In the genomic region with DNA sequence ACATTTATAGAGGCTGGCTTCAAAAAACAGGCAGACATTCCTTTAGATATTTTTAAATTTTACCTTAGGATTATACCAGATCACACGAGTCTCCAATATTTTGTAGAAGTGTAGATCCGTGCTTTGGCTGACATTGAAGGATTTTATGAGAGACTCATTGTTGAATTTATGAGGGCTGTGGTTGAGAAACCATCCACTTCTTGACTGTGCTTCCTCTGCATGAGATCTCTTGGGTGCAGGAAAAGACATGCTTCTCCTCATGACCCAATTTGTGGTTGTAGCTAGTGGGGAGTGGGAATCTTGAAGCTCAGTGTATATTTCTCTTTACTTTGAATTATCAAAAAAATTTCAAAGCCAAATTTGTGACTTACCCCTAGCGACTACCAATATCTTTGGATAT, we compare ENCODE assay signal across 30 cellular contexts. TPM values are rescaled to one million over a fixed set of nuclear protein-coding genes. Genes with fewer than 3 reads are reported as not detected.
"Had no signal": no experiment of that assay in that cellular context is flagged by ENCODE, and none has a peak within 500 bp of the region (broad histone marks: within the 10 kb centered on the region; RNA-seq: fewer than 3 reads in every experiment).

No MANE protein-coding gene starts in this region.

- H3K36me3 Mint-ChIP-seq: activated CD8-positive, alpha-beta memory T cell treated with anti-CD3 and anti-CD28 coated beads, Interleukin-2, amount 10 ng/mL, durations not matched to agents 7 days and 5 days; activated naive CD4-positive, alpha-beta T cell treated with anti-CD3 and anti-CD28 coated beads, Interleukin-2, amount 50 U/mL, for 24 hours had no signal

- H3K9ac ChIP-seq: KMS-11 had no signal

- H3K27ac ChIP-seq: body of pancreas, KMS-11, Peyer's patch, RWPE1, SJCRH30 had no signal

- H3K4me1 Mint-ChIP-seq: activated B cell treated with CpG ODN at 0.5 μM for 24 hours; activated CD4-positive, alpha-beta T cell treated with anti-CD3 and anti-CD28 coated beads, Interleukin-2, amount 10 ng/mL, durations not matched to agents 24 days and 14 days; activated CD8-positive, alpha-beta memory T cell treated with anti-CD3 and anti-CD28 coated beads, Interleukin-2, amount 10 ng/mL, durations not matched to agents 7 days and 5 days; activated naive CD4-positive, alpha-beta T cell treated with anti-CD3 and anti-CD28 coated beads, Interleukin-2, amount 50 U/mL, for 24 hours had no signal

- H3K9me3 Mint-ChIP-seq: activated CD4-positive, alpha-beta T cell treated with anti-CD3 and anti-CD28 coated beads, Interleukin-2, amount 10 ng/mL, durations not matched to agents 24 days and 14 days; activated T-helper 1 cell treated with anti-CD3 and anti-CD28 coated beads, Interleukin-12 subunit alpha, Interleukin-12 subunit beta, Interleukin-2, Interleukin-4 antibody, amounts not matched to agents 30 ng/mL and 10 ng/mL and 1 ng/mL, durations not matched to agents 14 hours and 24 hours and 36 hours; T-helper 1 cell treated with Interleukin-12 subunit alpha and Interleukin-12 subunit beta and Interleukin-4 antibody, amounts not matched to agents 30 μg/mL and 1 μg/mL, for 36 hours had no signal

- FAIRE-seq: bronchial epithelial cell had no signal

- H3K27me3 Mint-ChIP-seq: activated CD4-positive, alpha-beta T cell treated with anti-CD3 and anti-CD28 coated beads, Interleukin-2, amount 10 ng/mL, durations not matched to agents 24 days and 14 days had no signal

- H3K27ac Mint-ChIP-seq: activated B cell treated with CpG ODN at 0.5 μM for 24 hours; activated CD4-positive, alpha-beta T cell treated with anti-CD3 and anti-CD28 coated beads, Interleukin-2, amount 10 ng/mL, durations not matched to agents 24 days and 14 days; activated CD8-positive, alpha-beta memory T cell treated with anti-CD3 and anti-CD28 coated beads, Interleukin-2, amount 10 ng/mL, durations not matched to agents 7 days and 5 days; activated naive CD4-positive, alpha-beta T cell treated with anti-CD3 and anti-CD28 coated beads, Interleukin-2, amount 50 U/mL, for 24 hours; activated T-cell treated with anti-CD3 and anti-CD28 coated beads, Interleukin-2, amount 50 U/mL, for 24 hours; activated T-helper 1 cell treated with anti-CD3 and anti-CD28 coated beads, Interleukin-12 subunit alpha, Interleukin-12 subunit beta, Interleukin-2, Interleukin-4 antibody, amounts not matched to agents 30 ng/mL and 10 ng/mL and 1 ng/mL, durations not matched to agents 14 hours and 24 hours and 36 hours; T-helper 1 cell treated with Interleukin-12 subunit alpha and Interleukin-12 subunit beta and Interleukin-4 antibody, amounts not matched to agents 30 μg/mL and 1 μg/mL, for 36 hours had no signal

- H3K4me3 ChIP-seq: body of pancreas, Peyer's patch, SJCRH30 had no signal

- H3K27me3 ChIP-seq: body of pancreas, Peyer's patch had no signal

- H3K4me1 ChIP-seq: body of pancreas, Peyer's patch, SJCRH30 had no signal

- H3K36me3 ChIP-seq: Peyer's patch, SJCRH30 had no signal

- DNase-seq: activated B cell treated with CpG ODN at 0.5 μM for 24 hours; activated CD4-positive, alpha-beta T cell treated with anti-CD3 and anti-CD28 coated beads for 1 hour; activated CD4-positive, alpha-beta T cell treated with anti-CD3 and anti-CD28 coated beads, Interleukin-2, amount 10 ng/mL, durations not matched to agents 24 days and 14 days; activated CD4-positive, alpha-beta T cell treated with anti-CD3 and anti-CD28 coated beads, Interleukin-2, amount 50 U/mL, for 48 hours; activated CD8-positive, alpha-beta memory T cell treated with anti-CD3 and anti-CD28 coated beads, Interleukin-2, amount 10 ng/mL, durations not matched to agents 7 days and 5 days; activated effector memory CD4-positive, alpha-beta T cell treated with Interleukin-2 at 50 U/mL for 16 hours; activated naive CD4-positive, alpha-beta T cell; activated T-cell treated with anti-CD3 and anti-CD28 coated beads, Interleukin-2, amount 50 U/mL, for 24 hours; aorta; body of pancreas; central memory CD4-positive, alpha-beta T cell; NCI-H1092 treated with DMSO at 0.1 percent for 48 hours; NCI-H1417 treated with DMSO at 0.1 percent for 48 hours; NCI-H1694 treated with DMSO at 0.1 percent for 48 hours; NCI-H2029 treated with DMSO at 0.1 percent for 48 hours; NCI-H345; NCI-H510A treated with DMSO at 0.1 percent for 48 hours; NCI-H69; NK-92 treated with Interleukin-12 subunit alpha and Interleukin-12 subunit beta, amount 100 ng/mL, for 24 hours; OCI-M1; Peyer's patch; Right ventricle myocardium superior; SJCRH30 had no signal

- H3K4me3 Mint-ChIP-seq: activated B cell treated with CpG ODN at 0.5 μM for 24 hours; activated CD4-positive, alpha-beta T cell treated with anti-CD3 and anti-CD28 coated beads, Interleukin-2, amount 10 ng/mL, durations not matched to agents 24 days and 14 days; activated CD8-positive, alpha-beta memory T cell treated with anti-CD3 and anti-CD28 coated beads, Interleukin-2, amount 10 ng/mL, durations not matched to agents 7 days and 5 days; activated naive CD4-positive, alpha-beta T cell treated with anti-CD3 and anti-CD28 coated beads, Interleukin-2, amount 50 U/mL, for 24 hours; activated T-cell treated with anti-CD3 and anti-CD28 coated beads, Interleukin-2, amount 50 U/mL, for 24 hours; activated T-helper 1 cell treated with anti-CD3 and anti-CD28 coated beads, Interleukin-12 subunit alpha, Interleukin-12 subunit beta, Interleukin-2, Interleukin-4 antibody, amounts not matched to agents 30 ng/mL and 10 ng/mL and 1 ng/mL, durations not matched to agents 14 hours and 24 hours and 36 hours; T-helper 1 cell treated with Interleukin-12 subunit alpha and Interleukin-12 subunit beta and Interleukin-4 antibody, amounts not matched to agents 30 μg/mL and 1 μg/mL, for 36 hours had no signal

- H3K9me3 ChIP-seq: body of pancreas, Peyer's patch, SJCRH30 had no signal

- H3K4me2 ChIP-seq: KMS-11 had no signal

RNA-seq across cellular contexts. Expression of a gene that starts 36.7 kb away (rescaled TPM):
- total RNA-seq: activated B cell treated with CpG ODN at 0.5 μM for 24 hours; activated CD4-positive, alpha-beta T cell treated with anti-CD3 and anti-CD28 coated beads, Interleukin-2, amount 10 ng/mL, durations not matched to agents 24 days and 14 days; activated CD8-positive, alpha-beta memory T cell treated with anti-CD3 and anti-CD28 coated beads, Interleukin-2, amount 10 ng/mL, durations not matched to agents 7 days and 5 days; activated T-helper 1 cell treated with anti-CD3 and anti-CD28 coated beads, Interleukin-12 subunit alpha, Interleukin-12 subunit beta, Interleukin-2, Interleukin-4 antibody, amounts not matched to agents 30 ng/mL and 10 ng/mL and 1 ng/mL, durations not matched to agents 14 hours and 24 hours and 36 hours; aorta; body of pancreas; chondrocyte; Peyer's patch; Right ventricle myocardium superior; SJCRH30 had no signal
- polyA plus RNA-seq: aorta had no signal

RNA-seq across cellular contexts. Expression of a gene that starts 42.5 kb away (rescaled TPM):
- total RNA-seq: activated B cell treated with CpG ODN at 0.5 μM for 24 hours; activated CD4-positive, alpha-beta T cell treated with anti-CD3 and anti-CD28 coated beads, Interleukin-2, amount 10 ng/mL, durations not matched to agents 24 days and 14 days; activated CD8-positive, alpha-beta memory T cell treated with anti-CD3 and anti-CD28 coated beads, Interleukin-2, amount 10 ng/mL, durations not matched to agents 7 days and 5 days; activated T-helper 1 cell treated with anti-CD3 and anti-CD28 coated beads, Interleukin-12 subunit alpha, Interleukin-12 subunit beta, Interleukin-2, Interleukin-4 antibody, amounts not matched to agents 30 ng/mL and 10 ng/mL and 1 ng/mL, durations not matched to agents 14 hours and 24 hours and 36 hours; body of pancreas; Peyer's patch; Right ventricle myocardium superior; SJCRH30 had no signal
